Comparison of ENCODE assay signal across 1 cellular context in the genomic region with DNA sequence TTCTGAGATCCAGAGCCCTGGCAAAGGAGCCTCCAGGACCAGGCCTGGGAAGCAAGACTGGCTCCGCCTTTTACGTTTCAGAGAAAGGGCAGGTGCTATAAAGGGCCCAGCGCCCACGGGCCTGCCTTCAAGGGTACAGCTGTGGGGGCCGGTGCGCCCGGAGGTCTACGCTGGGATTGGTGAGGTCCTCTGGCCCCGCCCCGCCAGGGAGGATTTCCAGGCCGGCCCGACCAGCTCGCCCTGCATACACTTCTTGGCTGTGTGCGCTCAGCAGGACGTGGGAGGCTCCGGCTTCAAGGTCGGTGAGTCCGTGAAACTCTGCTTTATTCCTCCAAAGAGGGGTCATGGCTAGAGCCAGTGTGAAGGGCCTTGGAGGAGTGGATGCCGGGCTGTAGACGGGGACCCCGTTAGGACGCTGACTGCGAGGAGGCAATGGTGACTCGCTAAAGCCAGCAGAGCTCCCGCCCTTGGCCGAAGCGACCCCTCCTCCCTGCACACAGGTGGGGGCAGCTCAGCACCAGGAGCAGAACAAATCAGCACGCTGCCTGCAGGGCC.
A peak's percentile ranks its signal among the peaks of the same experiment; 100 is the strongest.
TF ChIP-seq lines count a peak whose summit lies in the region.

A gene (plus strand): TSS at position 243 of the 555 bp plus-strand sequence. CDS start 17,811 bp downstream, outside the sequence.

TF ChIP-seq in HepG2, 621 proteins besides CTCF, POLR2A, EP300 and RAD21 (continued from another document and continues in another):
- TF ChIP-seq MEF2D (CRISPR knock-in tag; IDR thresholded peaks at IDR 0.05) (no peak), HOXA7 (CRISPR knock-in tag; IDR thresholded peaks at IDR 0.05) (no peak), CREB1 (IDR thresholded peaks at IDR 0.05) (no peak), CREB1 (CRISPR knock-in tag; IDR thresholded peaks at IDR 0.05) (no peak), ZSCAN29 (CRISPR knock-in tag; conservative IDR thresholded peaks at IDR 0.05) (no peak), ARNT2 (CRISPR knock-in tag; IDR thresholded peaks at IDR 0.05; ENCODE audit: low read depth) (no peak), ATRX (CRISPR knock-in tag; IDR thresholded peaks at IDR 0.05; ENCODE audit: borderline replicate concordance) (no peak), KLF16 (CRISPR knock-in tag; IDR thresholded peaks at IDR 0.05) (no peak), ZNF878 (CRISPR knock-in tag; IDR thresholded peaks at IDR 0.05) (no peak), GABPB1 (CRISPR knock-in tag; IDR thresholded peaks at IDR 0.05) (peak; percentile 19; the same call in 1 of the 2 replicates), NCOA2 (CRISPR knock-in tag; IDR thresholded peaks at IDR 0.05) (no peak), BCL6 (CRISPR knock-in tag; IDR thresholded peaks at IDR 0.05) (no peak), SPEN (CRISPR knock-in tag; IDR thresholded peaks at IDR 0.05; ENCODE audit: low read depth) (no peak), STAG1 (CRISPR knock-in tag; IDR thresholded peaks at IDR 0.05) (no peak), ETV6 (CRISPR knock-in tag; conservative IDR thresholded peaks at IDR 0.05) (no peak), NR2F1 (CRISPR knock-in tag; IDR thresholded peaks at IDR 0.05) (no peak), ZFP37 (CRISPR knock-in tag; IDR thresholded peaks at IDR 0.05; ENCODE audit: borderline replicate concordance) (no peak), ELF3 (CRISPR knock-in tag; IDR thresholded peaks at IDR 0.05) (no peak), FLYWCH1 (CRISPR knock-in tag; IDR thresholded peaks at IDR 0.05) (no peak), ZNF510 (CRISPR knock-in tag; IDR thresholded peaks at IDR 0.05; ENCODE audit: low read depth) (no peak), NKX3-1 (CRISPR knock-in tag; IDR thresholded peaks at IDR 0.05) (no peak), ONECUT2 (CRISPR knock-in tag; IDR thresholded peaks at IDR 0.05) (no peak), ZC3H13 (CRISPR knock-in tag; IDR thresholded peaks at IDR 0.05) (0 out of 2 replicates have a peak, but pooled peaks have one; percentile 32), ZIK1 (CRISPR knock-in tag; IDR thresholded peaks at IDR 0.05; ENCODE audit: borderline replicate concordance, low read depth) (no peak), ZNF572 (CRISPR knock-in tag; IDR thresholded peaks at IDR 0.05) (no peak), ZBTB7B (CRISPR knock-in tag; IDR thresholded peaks at IDR 0.05) (no peak), PHB2 (IDR thresholded peaks at IDR 0.05; ENCODE audit: partially characterized antibody) (no peak), ZNF678 (CRISPR knock-in tag; IDR thresholded peaks at IDR 0.05) (no peak), PHF8 (CRISPR knock-in tag; IDR thresholded peaks at IDR 0.05) (peak; percentile 28; the same call in 1 of the 2 replicates), ZNF232 (CRISPR knock-in tag; IDR thresholded peaks at IDR 0.05; ENCODE audit: borderline replicate concordance) (no peak)
- TF ChIP-seq, protein P1, sequence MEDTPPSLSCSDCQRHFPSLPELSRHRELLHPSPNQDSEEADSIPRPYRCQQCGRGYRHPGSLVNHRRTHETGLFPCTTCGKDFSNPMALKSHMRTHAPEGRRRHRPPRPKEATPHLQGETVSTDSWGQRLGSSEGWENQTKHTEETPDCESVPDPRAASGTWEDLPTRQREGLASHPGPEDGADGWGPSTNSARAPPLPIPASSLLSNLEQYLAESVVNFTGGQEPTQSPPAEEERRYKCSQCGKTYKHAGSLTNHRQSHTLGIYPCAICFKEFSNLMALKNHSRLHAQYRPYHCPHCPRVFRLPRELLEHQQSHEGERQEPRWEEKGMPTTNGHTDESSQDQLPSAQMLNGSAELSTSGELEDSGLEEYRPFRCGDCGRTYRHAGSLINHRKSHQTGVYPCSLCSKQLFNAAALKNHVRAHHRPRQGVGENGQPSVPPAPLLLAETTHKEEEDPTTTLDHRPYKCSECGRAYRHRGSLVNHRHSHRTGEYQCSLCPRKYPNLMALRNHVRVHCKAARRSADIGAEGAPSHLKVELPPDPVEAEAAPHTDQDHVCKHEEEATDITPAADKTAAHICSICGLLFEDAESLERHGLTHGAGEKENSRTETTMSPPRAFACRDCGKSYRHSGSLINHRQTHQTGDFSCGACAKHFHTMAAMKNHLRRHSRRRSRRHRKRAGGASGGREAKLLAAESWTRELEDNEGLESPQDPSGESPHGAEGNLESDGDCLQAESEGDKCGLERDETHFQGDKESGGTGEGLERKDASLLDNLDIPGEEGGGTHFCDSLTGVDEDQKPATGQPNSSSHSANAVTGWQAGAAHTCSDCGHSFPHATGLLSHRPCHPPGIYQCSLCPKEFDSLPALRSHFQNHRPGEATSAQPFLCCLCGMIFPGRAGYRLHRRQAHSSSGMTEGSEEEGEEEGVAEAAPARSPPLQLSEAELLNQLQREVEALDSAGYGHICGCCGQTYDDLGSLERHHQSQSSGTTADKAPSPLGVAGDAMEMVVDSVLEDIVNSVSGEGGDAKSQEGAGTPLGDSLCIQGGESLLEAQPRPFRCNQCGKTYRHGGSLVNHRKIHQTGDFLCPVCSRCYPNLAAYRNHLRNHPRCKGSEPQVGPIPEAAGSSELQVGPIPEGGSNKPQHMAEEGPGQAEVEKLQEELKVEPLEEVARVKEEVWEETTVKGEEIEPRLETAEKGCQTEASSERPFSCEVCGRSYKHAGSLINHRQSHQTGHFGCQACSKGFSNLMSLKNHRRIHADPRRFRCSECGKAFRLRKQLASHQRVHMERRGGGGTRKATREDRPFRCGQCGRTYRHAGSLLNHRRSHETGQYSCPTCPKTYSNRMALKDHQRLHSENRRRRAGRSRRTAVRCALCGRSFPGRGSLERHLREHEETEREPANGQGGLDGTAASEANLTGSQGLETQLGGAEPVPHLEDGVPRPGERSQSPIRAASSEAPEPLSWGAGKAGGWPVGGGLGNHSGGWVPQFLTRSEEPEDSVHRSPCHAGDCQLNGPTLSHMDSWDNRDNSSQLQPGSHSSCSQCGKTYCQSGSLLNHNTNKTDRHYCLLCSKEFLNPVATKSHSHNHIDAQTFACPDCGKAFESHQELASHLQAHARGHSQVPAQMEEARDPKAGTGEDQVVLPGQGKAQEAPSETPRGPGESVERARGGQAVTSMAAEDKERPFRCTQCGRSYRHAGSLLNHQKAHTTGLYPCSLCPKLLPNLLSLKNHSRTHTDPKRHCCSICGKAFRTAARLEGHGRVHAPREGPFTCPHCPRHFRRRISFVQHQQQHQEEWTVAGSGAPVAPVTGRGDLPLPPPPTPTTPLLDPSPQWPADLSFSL (CRISPR knock-in tag; IDR thresholded peaks at IDR 0.05): no peak
- TF ChIP-seq, protein P2, sequence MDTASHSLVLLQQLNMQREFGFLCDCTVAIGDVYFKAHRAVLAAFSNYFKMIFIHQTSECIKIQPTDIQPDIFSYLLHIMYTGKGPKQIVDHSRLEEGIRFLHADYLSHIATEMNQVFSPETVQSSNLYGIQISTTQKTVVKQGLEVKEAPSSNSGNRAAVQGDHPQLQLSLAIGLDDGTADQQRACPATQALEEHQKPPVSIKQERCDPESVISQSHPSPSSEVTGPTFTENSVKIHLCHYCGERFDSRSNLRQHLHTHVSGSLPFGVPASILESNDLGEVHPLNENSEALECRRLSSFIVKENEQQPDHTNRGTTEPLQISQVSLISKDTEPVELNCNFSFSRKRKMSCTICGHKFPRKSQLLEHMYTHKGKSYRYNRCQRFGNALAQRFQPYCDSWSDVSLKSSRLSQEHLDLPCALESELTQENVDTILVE (CRISPR knock-in tag; IDR thresholded peaks at IDR 0.05): no peak
- TF ChIP-seq, protein P3, sequence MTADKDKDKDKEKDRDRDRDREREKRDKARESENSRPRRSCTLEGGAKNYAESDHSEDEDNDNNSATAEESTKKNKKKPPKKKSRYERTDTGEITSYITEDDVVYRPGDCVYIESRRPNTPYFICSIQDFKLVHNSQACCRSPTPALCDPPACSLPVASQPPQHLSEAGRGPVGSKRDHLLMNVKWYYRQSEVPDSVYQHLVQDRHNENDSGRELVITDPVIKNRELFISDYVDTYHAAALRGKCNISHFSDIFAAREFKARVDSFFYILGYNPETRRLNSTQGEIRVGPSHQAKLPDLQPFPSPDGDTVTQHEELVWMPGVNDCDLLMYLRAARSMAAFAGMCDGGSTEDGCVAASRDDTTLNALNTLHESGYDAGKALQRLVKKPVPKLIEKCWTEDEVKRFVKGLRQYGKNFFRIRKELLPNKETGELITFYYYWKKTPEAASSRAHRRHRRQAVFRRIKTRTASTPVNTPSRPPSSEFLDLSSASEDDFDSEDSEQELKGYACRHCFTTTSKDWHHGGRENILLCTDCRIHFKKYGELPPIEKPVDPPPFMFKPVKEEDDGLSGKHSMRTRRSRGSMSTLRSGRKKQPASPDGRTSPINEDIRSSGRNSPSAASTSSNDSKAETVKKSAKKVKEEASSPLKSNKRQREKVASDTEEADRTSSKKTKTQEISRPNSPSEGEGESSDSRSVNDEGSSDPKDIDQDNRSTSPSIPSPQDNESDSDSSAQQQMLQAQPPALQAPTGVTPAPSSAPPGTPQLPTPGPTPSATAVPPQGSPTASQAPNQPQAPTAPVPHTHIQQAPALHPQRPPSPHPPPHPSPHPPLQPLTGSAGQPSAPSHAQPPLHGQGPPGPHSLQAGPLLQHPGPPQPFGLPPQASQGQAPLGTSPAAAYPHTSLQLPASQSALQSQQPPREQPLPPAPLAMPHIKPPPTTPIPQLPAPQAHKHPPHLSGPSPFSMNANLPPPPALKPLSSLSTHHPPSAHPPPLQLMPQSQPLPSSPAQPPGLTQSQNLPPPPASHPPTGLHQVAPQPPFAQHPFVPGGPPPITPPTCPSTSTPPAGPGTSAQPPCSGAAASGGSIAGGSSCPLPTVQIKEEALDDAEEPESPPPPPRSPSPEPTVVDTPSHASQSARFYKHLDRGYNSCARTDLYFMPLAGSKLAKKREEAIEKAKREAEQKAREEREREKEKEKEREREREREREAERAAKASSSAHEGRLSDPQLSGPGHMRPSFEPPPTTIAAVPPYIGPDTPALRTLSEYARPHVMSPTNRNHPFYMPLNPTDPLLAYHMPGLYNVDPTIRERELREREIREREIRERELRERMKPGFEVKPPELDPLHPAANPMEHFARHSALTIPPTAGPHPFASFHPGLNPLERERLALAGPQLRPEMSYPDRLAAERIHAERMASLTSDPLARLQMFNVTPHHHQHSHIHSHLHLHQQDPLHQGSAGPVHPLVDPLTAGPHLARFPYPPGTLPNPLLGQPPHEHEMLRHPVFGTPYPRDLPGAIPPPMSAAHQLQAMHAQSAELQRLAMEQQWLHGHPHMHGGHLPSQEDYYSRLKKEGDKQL (CRISPR knock-in tag; IDR thresholded peaks at IDR 0.05; ENCODE audit: low read depth): no peak
- TF ChIP-seq, protein P4, sequence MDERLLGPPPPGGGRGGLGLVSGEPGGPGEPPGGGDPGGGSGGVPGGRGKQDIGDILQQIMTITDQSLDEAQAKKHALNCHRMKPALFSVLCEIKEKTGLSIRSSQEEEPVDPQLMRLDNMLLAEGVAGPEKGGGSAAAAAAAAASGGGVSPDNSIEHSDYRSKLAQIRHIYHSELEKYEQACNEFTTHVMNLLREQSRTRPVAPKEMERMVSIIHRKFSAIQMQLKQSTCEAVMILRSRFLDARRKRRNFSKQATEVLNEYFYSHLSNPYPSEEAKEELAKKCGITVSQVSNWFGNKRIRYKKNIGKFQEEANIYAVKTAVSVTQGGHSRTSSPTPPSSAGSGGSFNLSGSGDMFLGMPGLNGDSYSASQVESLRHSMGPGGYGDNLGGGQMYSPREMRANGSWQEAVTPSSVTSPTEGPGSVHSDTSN (CRISPR knock-in tag; IDR thresholded peaks at IDR 0.05): no peak
- TF ChIP-seq, protein P5, sequence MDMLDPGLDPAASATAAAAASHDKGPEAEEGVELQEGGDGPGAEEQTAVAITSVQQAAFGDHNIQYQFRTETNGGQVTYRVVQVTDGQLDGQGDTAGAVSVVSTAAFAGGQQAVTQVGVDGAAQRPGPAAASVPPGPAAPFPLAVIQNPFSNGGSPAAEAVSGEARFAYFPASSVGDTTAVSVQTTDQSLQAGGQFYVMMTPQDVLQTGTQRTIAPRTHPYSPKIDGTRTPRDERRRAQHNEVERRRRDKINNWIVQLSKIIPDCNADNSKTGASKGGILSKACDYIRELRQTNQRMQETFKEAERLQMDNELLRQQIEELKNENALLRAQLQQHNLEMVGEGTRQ (IDR thresholded peaks at IDR 0.05; ENCODE audit: low read depth, low read length): no peak
- TF ChIP-seq, protein P5 (CRISPR knock-in tag; IDR thresholded peaks at IDR 0.05; ENCODE audit: borderline replicate concordance): no peak
- TF ChIP-seq, protein P6, sequence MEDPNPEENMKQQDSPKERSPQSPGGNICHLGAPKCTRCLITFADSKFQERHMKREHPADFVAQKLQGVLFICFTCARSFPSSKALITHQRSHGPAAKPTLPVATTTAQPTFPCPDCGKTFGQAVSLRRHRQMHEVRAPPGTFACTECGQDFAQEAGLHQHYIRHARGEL (CRISPR knock-in tag; IDR thresholded peaks at IDR 0.05): no peak
- TF ChIP-seq, protein P7, sequence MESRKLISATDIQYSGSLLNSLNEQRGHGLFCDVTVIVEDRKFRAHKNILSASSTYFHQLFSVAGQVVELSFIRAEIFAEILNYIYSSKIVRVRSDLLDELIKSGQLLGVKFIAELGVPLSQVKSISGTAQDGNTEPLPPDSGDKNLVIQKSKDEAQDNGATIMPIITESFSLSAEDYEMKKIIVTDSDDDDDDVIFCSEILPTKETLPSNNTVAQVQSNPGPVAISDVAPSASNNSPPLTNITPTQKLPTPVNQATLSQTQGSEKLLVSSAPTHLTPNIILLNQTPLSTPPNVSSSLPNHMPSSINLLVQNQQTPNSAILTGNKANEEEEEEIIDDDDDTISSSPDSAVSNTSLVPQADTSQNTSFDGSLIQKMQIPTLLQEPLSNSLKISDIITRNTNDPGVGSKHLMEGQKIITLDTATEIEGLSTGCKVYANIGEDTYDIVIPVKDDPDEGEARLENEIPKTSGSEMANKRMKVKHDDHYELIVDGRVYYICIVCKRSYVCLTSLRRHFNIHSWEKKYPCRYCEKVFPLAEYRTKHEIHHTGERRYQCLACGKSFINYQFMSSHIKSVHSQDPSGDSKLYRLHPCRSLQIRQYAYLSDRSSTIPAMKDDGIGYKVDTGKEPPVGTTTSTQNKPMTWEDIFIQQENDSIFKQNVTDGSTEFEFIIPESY (CRISPR knock-in tag; IDR thresholded peaks at IDR 0.05): no peak
- TF ChIP-seq, protein P8, sequence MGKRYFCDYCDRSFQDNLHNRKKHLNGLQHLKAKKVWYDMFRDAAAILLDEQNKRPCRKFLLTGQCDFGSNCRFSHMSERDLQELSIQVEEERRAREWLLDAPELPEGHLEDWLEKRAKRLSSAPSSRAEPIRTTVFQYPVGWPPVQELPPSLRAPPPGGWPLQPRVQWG (CRISPR knock-in tag; IDR thresholded peaks at IDR 0.05; ENCODE audit: borderline replicate concordance, low read depth): no peak
